Comparison of ENCODE assay signal across 17 cellular contexts in the genomic region with DNA sequence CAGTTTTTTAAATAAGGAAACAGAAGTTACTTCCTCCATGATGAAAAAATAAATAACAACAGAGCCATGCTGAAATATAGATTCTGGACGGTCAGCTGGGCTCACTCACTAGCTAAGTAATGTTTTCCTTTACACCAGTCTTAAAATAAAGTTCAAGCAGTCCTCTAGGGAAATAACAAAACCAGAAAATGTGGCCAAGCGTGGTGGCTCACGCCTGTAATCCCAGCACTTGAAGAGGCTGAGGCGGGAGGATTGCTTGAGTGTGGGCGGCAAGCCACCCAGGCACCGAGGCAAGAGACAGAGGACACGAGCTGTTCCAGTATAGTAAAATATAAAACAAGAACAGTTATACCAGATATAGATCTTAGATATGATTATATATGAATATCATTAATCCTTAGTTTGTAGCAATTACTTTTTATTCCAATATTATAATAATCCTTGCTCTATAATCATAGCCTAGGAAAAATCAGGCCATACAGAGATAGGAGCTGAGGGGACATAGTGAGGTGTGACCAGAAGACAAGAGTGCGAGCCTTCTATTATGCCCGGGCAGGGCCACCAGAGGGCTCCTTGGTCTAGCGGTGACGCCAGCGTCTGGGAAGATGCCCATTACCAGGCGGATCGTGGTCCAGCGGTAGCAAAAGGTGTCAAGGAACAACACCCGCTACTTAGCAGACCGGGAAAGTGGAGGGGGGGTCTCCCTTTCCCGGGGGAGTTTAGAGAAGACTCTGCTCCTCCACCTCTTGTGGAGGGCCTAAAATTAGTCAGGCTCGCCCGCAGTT. TPM values are rescaled to one million over a fixed set of nuclear protein-coding genes. Genes with fewer than 3 reads are reported as not detected.
"Had no signal": no experiment of that assay in that cellular context is flagged by ENCODE, and none has a peak within 500 bp of the region (broad histone marks: within the 10 kb centered on the region; RNA-seq: fewer than 3 reads in every experiment).

No MANE protein-coding gene starts in this region.

RNA-seq across cellular contexts. Expression of a gene that starts 28.4 kb away (rescaled TPM):
- total RNA-seq: cerebellum, colonic mucosa, dermis microvascular lymphatic vessel endothelial cell, esophagus mucosa, fibroblast of villous mesenchyme, gastrocnemius medialis, heart right ventricle, mesothelial cell of epicardium, natural killer cell, neural crest cell, psoas muscle, right lobe of liver, skeletal muscle tissue, thoracic aorta, transverse colon had no signal

RNA-seq across cellular contexts. Expression of a gene that starts 43.6 kb away (rescaled TPM):
- total RNA-seq: cerebellum, dermis microvascular lymphatic vessel endothelial cell, esophagus mucosa, fibroblast of villous mesenchyme, mesothelial cell of epicardium, myocyte, neural crest cell, skeletal muscle tissue, urinary bladder had no signal
